Comparison of ENCODE assay signal across 1 cellular context in genomic region chr19:48361912-48362311, GRCh38.
A peak's percentile ranks its signal among the peaks of the same experiment; 100 is the strongest.
TF ChIP-seq lines count a peak whose summit lies in the region.

No MANE protein-coding gene starts in this region.

TF ChIP-seq in GM12878, 131 proteins besides CTCF, POLR2A, EP300 and RAD21:
- TF ChIP-seq BCL3 (IDR thresholded peaks at IDR 0.05; ENCODE audit: borderline replicate concordance, insufficient read depth, low read depth, low read length, poor library complexity, severe bottlenecking) (peak; percentile 17), SREBF1 (IDR thresholded peaks at IDR 0.05; ENCODE audit: low read length) (no peak)
- TF ChIP-seq, protein P1, sequence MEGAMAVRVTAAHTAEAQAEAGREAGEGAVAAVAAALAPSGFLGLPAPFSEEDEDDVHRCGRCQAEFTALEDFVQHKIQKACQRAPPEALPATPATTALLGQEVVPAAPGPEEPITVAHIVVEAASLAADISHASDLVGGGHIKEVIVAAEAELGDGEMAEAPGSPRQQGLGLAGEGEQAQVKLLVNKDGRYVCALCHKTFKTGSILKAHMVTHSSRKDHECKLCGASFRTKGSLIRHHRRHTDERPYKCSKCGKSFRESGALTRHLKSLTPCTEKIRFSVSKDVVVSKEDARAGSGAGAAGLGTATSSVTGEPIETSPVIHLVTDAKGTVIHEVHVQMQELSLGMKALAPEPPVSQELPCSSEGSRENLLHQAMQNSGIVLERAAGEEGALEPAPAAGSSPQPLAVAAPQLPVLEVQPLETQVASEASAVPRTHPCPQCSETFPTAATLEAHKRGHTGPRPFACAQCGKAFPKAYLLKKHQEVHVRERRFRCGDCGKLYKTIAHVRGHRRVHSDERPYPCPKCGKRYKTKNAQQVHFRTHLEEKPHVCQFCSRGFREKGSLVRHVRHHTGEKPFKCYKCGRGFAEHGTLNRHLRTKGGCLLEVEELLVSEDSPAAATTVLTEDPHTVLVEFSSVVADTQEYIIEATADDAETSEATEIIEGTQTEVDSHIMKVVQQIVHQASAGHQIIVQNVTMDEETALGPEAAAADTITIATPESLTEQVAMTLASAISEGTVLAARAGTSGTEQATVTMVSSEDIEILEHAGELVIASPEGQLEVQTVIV (IDR thresholded peaks at IDR 0.05; ENCODE audit: borderline replicate concordance, partially characterized antibody), result no peak
TF ChIP-seq in GM12878: peak in this region for 1.
